Comparison of ENCODE assay signal across 11 cellular contexts in the genomic region with DNA sequence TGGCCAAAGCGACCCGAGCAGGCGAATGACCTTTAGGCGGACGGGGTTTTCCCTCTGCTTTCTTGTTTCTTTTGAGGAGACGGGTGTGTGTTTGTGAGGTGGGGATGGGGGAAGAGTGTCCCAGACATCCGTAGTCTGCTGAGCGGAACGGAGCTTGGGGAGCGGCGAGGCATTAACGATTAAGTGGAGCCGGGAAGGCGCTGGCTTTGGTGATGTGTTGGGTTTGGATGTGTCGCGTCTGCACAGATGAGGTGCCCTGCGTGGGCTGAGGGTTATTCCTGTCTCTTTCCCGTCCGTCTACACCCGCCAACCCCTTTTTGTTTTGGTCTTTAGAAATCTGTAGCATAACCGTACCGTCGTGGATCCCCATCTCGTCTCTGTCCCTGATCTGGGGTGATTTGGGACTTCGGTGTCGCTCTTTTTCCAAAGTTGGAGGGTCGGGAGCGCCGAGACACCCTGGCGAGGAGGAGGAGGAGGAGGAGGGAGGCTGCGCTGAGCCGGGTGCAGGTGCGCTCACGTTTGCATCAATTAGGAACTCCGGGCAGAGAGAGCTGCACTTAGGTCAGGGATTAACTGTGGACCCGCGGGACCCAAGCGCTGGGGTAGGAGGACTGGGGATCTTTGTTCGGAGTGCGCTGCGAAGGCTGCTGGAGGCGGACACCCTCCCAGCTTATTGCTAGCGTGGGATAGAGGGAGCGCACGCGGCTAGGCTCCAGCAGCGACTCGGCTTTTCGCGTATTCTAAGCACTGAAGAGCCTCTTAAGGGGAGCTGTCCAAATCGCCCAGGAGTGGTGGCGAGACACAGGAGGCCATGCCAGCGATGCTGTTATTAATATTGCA.
DNase-seq lines count a peak whose midpoint lies in the region; ATAC-seq and TF ChIP-seq lines count a peak whose summit lies in the region.
"Had no signal": no experiment of that assay in that cellular context is flagged by ENCODE, and none has a peak within 500 bp of the region (broad histone marks: within the 10 kb centered on the region; RNA-seq: fewer than 3 reads in every experiment).

No MANE protein-coding gene starts in this region.

- in situ Hi-C loops in KBM-7 (cut with MboI; ENCODE audit: low pct_unique_long_range_greater_than_20kb, low sequenced_read_pairs): no loop called here

- peaks cover 0 to 12% of the 10 kb centered on the region in 2 donors for H3K4me1 ChIP-seq in mucosa of rectum (ENCODE audit: control insufficient read depth in 2 of 2, insufficient read depth in 2 of 2, low read length in 2 of 2)
- H3K4me1 ChIP-seq in upper lobe of left lung: peaks cover 0 to 26% (median 10%) of the 10 kb centered on the region in 4 donors

- peak overlapping the region in 45 of 59 donors; percentile 6 to 81 (median 61) for H3K27ac ChIP-seq in dorsolateral prefrontal cortex
- no peak overlapping the region for H3K27ac ChIP-seq in mucosa of rectum (ENCODE audit: low read depth in 2 of 2, low read length in 2 of 2)
- H3K27ac ChIP-seq in upper lobe of left lung: no peak overlapping the region

- H3K9me3 ChIP-seq in mucosa of rectum (ENCODE audit: control insufficient read depth in 2 of 2, low read length in 2 of 2) (no peaks in the 10 kb centered on the region), upper lobe of left lung (no peaks in the 10 kb centered on the region)

- H3K27me3 Mint-ChIP-seq in activated T-cell treated with anti-CD3 and anti-CD28 coated beads, Interleukin-2, amount 50 U/mL, for 24 hours: peaks cover 33% of the 10 kb centered on the region
- H3K27me3 Mint-ChIP-seq in activated CD8-positive, alpha-beta T cell treated with anti-CD3 and anti-CD28 coated beads, Interleukin-2, amount 10 ng/mL, durations not matched to agents 7 days and 5 days (ENCODE audit: low read depth): peaks cover 22% of the 10 kb centered on the region

- POLR2A ChIA-PET in activated CD8-positive, alpha-beta T cell treated with anti-CD3 and anti-CD28 coated beads, Interleukin-2, amount 10 ng/mL, durations not matched to agents 7 days and 5 days (lab: Charles Lee): no interaction called here

- intact Hi-C loops in dorsolateral prefrontal cortex (cut with DNase I): no loop called here

- no peak for TF ChIP-seq CTCF in dorsolateral prefrontal cortex (IDR thresholded peaks at IDR 0.05 in 54 of 56, conservative IDR thresholded peaks at IDR 0.05 in 2 of 56; ENCODE audit: low read depth in 1 of 56, partially characterized antibody in 56 of 56)
- TF ChIP-seq CTCF in upper lobe of left lung (IDR thresholded peaks at IDR 0.05): no peak

- H3K4me3 ChIP-seq in dorsolateral prefrontal cortex (peak overlapping the region; percentile 34 to 78 (median 60)), mucosa of rectum (ENCODE audit: low read length in 2 of 2) (peak overlapping the region; percentile 52 to 73), upper lobe of left lung (peak overlapping the region in 2 of 4 donors; percentile 45 to 49)

- TF ChIP-seq EP300 in upper lobe of left lung (IDR thresholded peaks at IDR 0.05): no peak

- CTCF ChIA-PET in activated CD8-positive, alpha-beta T cell treated with anti-CD3 and anti-CD28 coated beads, Interleukin-2, amount 10 ng/mL, durations not matched to agents 7 days and 5 days (lab: Charles Lee): no interaction called here

- H3K27me3 ChIP-seq in dorsolateral prefrontal cortex: peaks cover 0 to 40% (median 15%) of the 10 kb centered on the region in 45 donors
- H3K27me3 ChIP-seq in mucosa of rectum (ENCODE audit: control insufficient read depth in 2 of 2, insufficient read depth in 2 of 2, low read length in 2 of 2): peaks cover 6% of the 10 kb centered on the region in 2 donors
- H3K27me3 ChIP-seq in upper lobe of left lung: peaks cover 0 to 24% (median 12%) of the 10 kb centered on the region in 4 donors

- DNase-seq in activated T-cell treated with anti-CD3 and anti-CD28 coated beads, Interleukin-2, amount 50 U/mL, for 24 hours: no peak
- DNase-seq in activated T-cell treated with anti-CD3 and anti-CD28 coated beads for 4 hours: no peak
- peak in 5 of 10 donors; percentile 10 to 42 (median 29) for DNase-seq in dorsolateral prefrontal cortex
- DNase-seq in upper lobe of left lung: peak in 1 of 2 donors; percentile 29
- no peak for DNase-seq in KBM-7
- no peak for DNase-seq in activated CD8-positive, alpha-beta T cell treated with anti-CD3 and anti-CD28 coated beads, Interleukin-2, amount 10 ng/mL, durations not matched to agents 7 days and 5 days
- DNase-seq: GF-D8, HCEC 1CT had no signal

- H3K9ac ChIP-seq in mucosa of rectum (ENCODE audit: low read depth in 1 of 2, low read length in 2 of 2): no peak overlapping the region

- H3K36me3 ChIP-seq in mucosa of rectum (ENCODE audit: control insufficient read depth in 2 of 2, insufficient read depth in 2 of 2, low read length in 2 of 2): no peaks in the 10 kb centered on the region
- no peaks in the 10 kb centered on the region for H3K36me3 ChIP-seq in upper lobe of left lung

- H3K27ac Mint-ChIP-seq in activated T-cell treated with anti-CD3 and anti-CD28 coated beads, Interleukin-2, amount 50 U/mL, for 24 hours: peak overlapping the region; percentile 18
- H3K27ac Mint-ChIP-seq in activated CD8-positive, alpha-beta T cell treated with anti-CD3 and anti-CD28 coated beads, Interleukin-2, amount 10 ng/mL, durations not matched to agents 7 days and 5 days: no peak overlapping the region
- H3K27ac Mint-ChIP-seq: T-helper 1 cell treated with Interleukin-12 subunit alpha and Interleukin-12 subunit beta and Interleukin-4 antibody, amounts not matched to agents 30 μg/mL and 1 μg/mL, for 36 hours had no signal

- no peak overlapping the region for H3K4me3 Mint-ChIP-seq in activated T-cell treated with anti-CD3 and anti-CD28 coated beads, Interleukin-2, amount 50 U/mL, for 24 hours
- H3K4me3 Mint-ChIP-seq in activated CD8-positive, alpha-beta T cell treated with anti-CD3 and anti-CD28 coated beads, Interleukin-2, amount 10 ng/mL, durations not matched to agents 7 days and 5 days: no peak overlapping the region
- H3K4me3 Mint-ChIP-seq: T-helper 1 cell treated with Interleukin-12 subunit alpha and Interleukin-12 subunit beta and Interleukin-4 antibody, amounts not matched to agents 30 μg/mL and 1 μg/mL, for 36 hours had no signal

- no peak for TF ChIP-seq POLR2A in upper lobe of left lung (IDR thresholded peaks at IDR 0.05)

- H3K36me3 Mint-ChIP-seq in activated T-cell treated with anti-CD3 and anti-CD28 coated beads, Interleukin-2, amount 50 U/mL, for 24 hours (ENCODE audit: low read depth): no peaks in the 10 kb centered on the region
- peaks cover 6% of the 10 kb centered on the region for H3K36me3 Mint-ChIP-seq in activated CD8-positive, alpha-beta T cell treated with anti-CD3 and anti-CD28 coated beads, Interleukin-2, amount 10 ng/mL, durations not matched to agents 7 days and 5 days (ENCODE audit: low read depth)

- peaks cover 4% of the 10 kb centered on the region for H3K4me1 Mint-ChIP-seq in activated T-cell treated with anti-CD3 and anti-CD28 coated beads, Interleukin-2, amount 50 U/mL, for 24 hours (ENCODE audit: low read depth)
- H3K4me1 Mint-ChIP-seq in activated CD8-positive, alpha-beta T cell treated with anti-CD3 and anti-CD28 coated beads, Interleukin-2, amount 10 ng/mL, durations not matched to agents 7 days and 5 days (ENCODE audit: low read depth): peaks cover 4% of the 10 kb centered on the region

- WGBS in upper lobe of left lung, 2 donors: 1 to 6% methylated on average over 31 to 53 of the region's 53 CpGs

- ATAC-seq in upper lobe of left lung (ENCODE audit: low FRiP score in 2 of 2) (peak; percentile 11), GM18520 (IDR thresholded peaks at IDR 0.05; ENCODE audit: unreplicated experiment) (no peak)
- no peak for ATAC-seq in activated CD8-positive, alpha-beta T cell treated with anti-CD3 and anti-CD28 coated beads, Interleukin-2, amount 10 ng/mL, durations not matched to agents 7 days and 5 days

- no peaks in the 10 kb centered on the region for H3K9me3 Mint-ChIP-seq in activated T-cell treated with anti-CD3 and anti-CD28 coated beads, Interleukin-2, amount 50 U/mL, for 24 hours
- H3K9me3 Mint-ChIP-seq in activated CD8-positive, alpha-beta T cell treated with anti-CD3 and anti-CD28 coated beads, Interleukin-2, amount 10 ng/mL, durations not matched to agents 7 days and 5 days (ENCODE audit: insufficient read depth): peaks cover 4% of the 10 kb centered on the region
- H3K9me3 Mint-ChIP-seq: T-helper 1 cell treated with Interleukin-12 subunit alpha and Interleukin-12 subunit beta and Interleukin-4 antibody, amounts not matched to agents 30 μg/mL and 1 μg/mL, for 36 hours had no signal

Comparison
In these comparisons a context has a peak if more than half of its experiments do, and no peak if none do; other contexts are left out.
1. H3K27ac ChIP-seq: peak in dorsolateral prefrontal cortex (45 of 59); none in mucosa of rectum (0 of 2) and upper lobe of left lung (0 of 4).
2. ATAC-seq: peak in upper lobe of left lung (2 of 2); none in GM18520 (single experiment) and activated CD8-positive, alpha-beta T cell treated with anti-CD3 and anti-CD28 coated beads, Interleukin-2, amount 10 ng/mL, durations not matched to agents 7 days and 5 days (single experiment).